Comparison of ENCODE assay signal across 15 cellular contexts in the genomic region with DNA sequence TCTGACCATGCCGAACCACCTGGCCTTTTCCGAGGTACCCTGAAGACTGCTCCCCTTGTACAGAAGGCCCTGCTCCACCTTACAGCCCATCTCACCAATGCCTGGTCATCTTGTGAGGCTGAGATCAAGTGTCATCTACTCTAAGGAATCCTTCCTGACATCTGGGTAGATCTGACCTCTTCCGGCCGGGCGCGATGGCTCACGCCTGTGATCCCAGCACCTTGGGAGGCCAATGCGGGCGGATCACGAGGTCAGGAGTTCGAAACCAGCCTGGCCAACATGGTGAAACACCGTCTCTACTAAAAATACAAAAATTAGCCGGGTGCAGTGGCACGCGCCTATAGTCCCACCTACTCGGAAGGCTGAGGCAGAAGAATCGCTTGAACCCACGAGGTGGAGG.
"Had no signal": no experiment of that assay in that cellular context is flagged by ENCODE, and none has a peak within 500 bp of the region (broad histone marks: within the 10 kb centered on the region; RNA-seq: fewer than 3 reads in every experiment).

No MANE protein-coding gene starts in this region.

- H3K27ac Mint-ChIP-seq: activated naive CD4-positive, alpha-beta T cell treated with anti-CD3 and anti-CD28 coated beads for 36 hours; activated naive CD8-positive, alpha-beta T cell treated with anti-CD3 and anti-CD28 coated beads, Interleukin-2, amount 50 U/mL, for 24 hours had no signal

- H3K27ac ChIP-seq: parathyroid adenoma had no signal

- H3K27me3 Mint-ChIP-seq: activated naive CD8-positive, alpha-beta T cell treated with anti-CD3 and anti-CD28 coated beads, Interleukin-2, amount 50 U/mL, for 24 hours; effector memory CD8-positive, alpha-beta T cell had no signal

- H3K9me3 Mint-ChIP-seq: activated naive CD4-positive, alpha-beta T cell treated with anti-CD3 and anti-CD28 coated beads for 36 hours; activated naive CD8-positive, alpha-beta T cell treated with anti-CD3 and anti-CD28 coated beads, Interleukin-2, amount 50 U/mL, for 24 hours; effector memory CD8-positive, alpha-beta T cell; immature natural killer cell had no signal

- ATAC-seq: activated naive CD8-positive, alpha-beta T cell treated with anti-CD3 and anti-CD28 coated beads, Interleukin-2, amount 50 U/mL, for 24 hours; effector memory CD8-positive, alpha-beta T cell; heart left ventricle; stimulated activated naive CD8-positive, alpha-beta T cell treated with anti-CD3 and anti-CD28 coated beads, Interleukin-15, Interleukin-2, amounts not matched to agents 100 U/mL and 50 U/mL, for 24 hours had no signal

- H3K4me3 Mint-ChIP-seq: activated naive CD4-positive, alpha-beta T cell treated with anti-CD3 and anti-CD28 coated beads for 36 hours; activated naive CD8-positive, alpha-beta T cell treated with anti-CD3 and anti-CD28 coated beads, Interleukin-2, amount 50 U/mL, for 24 hours; effector memory CD8-positive, alpha-beta T cell had no signal

- H3K36me3 ChIP-seq: breast epithelium, transverse colon had no signal

- DNase-seq: activated CD4-positive, alpha-beta T cell treated with anti-CD3 and anti-CD28 coated beads, Interleukin-2, amount 50 U/mL, for 48 hours; activated naive CD4-positive, alpha-beta T cell treated with anti-CD3 and anti-CD28 coated beads for 36 hours; activated naive CD8-positive, alpha-beta T cell treated with anti-CD3 and anti-CD28 coated beads, Interleukin-2, amount 50 U/mL, for 24 hours; aorta; dermis blood vessel endothelial cell; effector memory CD8-positive, alpha-beta T cell; foreskin melanocyte; heart left ventricle; immature natural killer cell; stimulated activated naive CD8-positive, alpha-beta T cell treated with anti-CD3 and anti-CD28 coated beads, Interleukin-15, Interleukin-2, amounts not matched to agents 100 U/mL and 50 U/mL, for 24 hours; T-helper 1 cell; T1000; transverse colon had no signal

- H3K9me3 ChIP-seq: breast epithelium, heart left ventricle, transverse colon had no signal

- H3K27me3 ChIP-seq: breast epithelium, heart left ventricle, transverse colon had no signal

- H3K4me3 ChIP-seq: breast epithelium, heart left ventricle, transverse colon had no signal
